Comparison of ENCODE assay signal across 8 cellular contexts in the genomic region with DNA sequence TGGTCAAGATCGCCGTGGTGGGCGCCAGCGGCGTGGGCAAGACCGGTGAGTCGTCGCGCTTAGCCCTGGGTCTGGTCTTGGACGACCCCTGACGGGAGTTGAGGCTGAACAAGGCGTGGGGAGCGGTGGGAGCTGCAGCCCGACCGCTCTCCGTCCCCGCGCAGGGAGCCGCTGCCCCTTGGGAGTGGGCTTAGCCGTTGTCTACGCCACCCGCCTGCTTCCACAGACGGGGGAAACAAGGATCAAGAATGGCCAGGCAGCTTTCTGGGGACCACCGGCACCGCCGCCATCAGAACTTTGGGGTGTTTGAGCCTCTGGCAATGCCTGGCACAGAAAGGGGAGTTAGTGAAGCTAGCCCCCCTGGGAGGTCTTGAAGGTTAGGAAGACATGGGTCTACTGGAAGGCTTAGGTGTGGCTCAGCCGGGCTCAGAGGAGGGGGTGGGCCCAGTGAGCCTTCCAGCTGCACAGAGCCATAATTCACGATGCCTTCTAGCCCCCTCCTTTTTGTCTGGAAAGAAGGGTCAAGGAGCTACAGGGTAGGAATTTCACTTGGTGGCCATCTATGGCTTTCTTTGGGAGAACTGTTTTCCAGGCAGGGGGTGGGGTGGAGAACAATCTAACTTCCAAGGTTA. TPM values are rescaled to one million over a fixed set of nuclear protein-coding genes. Genes with fewer than 3 reads are reported as not detected.
A peak's percentile ranks its signal among the peaks of the same experiment; 100 is the strongest.
DNase-seq lines count a peak whose midpoint lies in the region; ATAC-seq, FAIRE-seq and TF ChIP-seq lines count a peak whose summit lies in the region.

No MANE protein-coding gene starts in this region.

- TF ChIP-seq CTCF in heart left ventricle (IDR thresholded peaks at IDR 0.05) (no peak), brain (conservative IDR thresholded peaks at IDR 0.05) (no peak), vagina (IDR thresholded peaks at IDR 0.05) (no peak)

- H3K79me1 ChIP-seq in mesenchymal stem cell (replicated peaks; ENCODE audit: low read length, poor library complexity, severe bottlenecking) = peaks cover 2% of the 10 kb centered on the region

- no peak overlapping the region for H2BK5ac ChIP-seq in mesenchymal stem cell (ENCODE audit: low read depth, low read length, poor library complexity, severe bottlenecking)

- TF ChIP-seq POLR2A in heart left ventricle (IDR thresholded peaks at IDR 0.05) = no peak
- no peak for TF ChIP-seq POLR2A in vagina (IDR thresholded peaks at IDR 0.05)

- H3K18ac ChIP-seq in mesenchymal stem cell (ENCODE audit: low read depth in 1 of 2, low read length in 2 of 2) = peak overlapping the region in 1 of 2 experiments; percentile 28

- H2BK120ac ChIP-seq in mesenchymal stem cell (ENCODE audit: low read depth, low read length) = no peak overlapping the region

- H3K4ac ChIP-seq in mesenchymal stem cell (ENCODE audit: low read depth in 1 of 2, low read length in 2 of 2) = no peak overlapping the region

- intact Hi-C loops in heart left ventricle (cut with DNase I) = loop anchor here in 9 of 10 donors (2.0 to 10.0 kb wide), 12 partner anchors 92 to 488 kb away; no protein-coding TSS in a partner anchor
- intact Hi-C loops in Right ventricle myocardium superior (cut with DNase I) = loop anchor here (5.0 kb wide), 1 partner anchor 140 kb away; no protein-coding TSS in a partner anchor
- intact Hi-C loops in vagina (cut with DNase I) = no loop called here

- FAIRE-seq in HTR-8/SVneo (lab: Jason Lieb, UNC) = no peak

- H2BK15ac ChIP-seq in mesenchymal stem cell (ENCODE audit: low read depth, poor library complexity, severe bottlenecking) = no peak overlapping the region

- peaks cover 53% of the 10 kb centered on the region for H3K4me1 Mint-ChIP-seq in brain

- H3K27ac ChIP-seq in heart left ventricle = peak overlapping the region; percentile 17 to 90 (median 74)
- no peak overlapping the region for H3K27ac ChIP-seq in mesenchymal stem cell (ENCODE audit: low read length, poor library complexity, severe bottlenecking)
- peak overlapping the region; percentile 2 for H3K27ac ChIP-seq in vagina

- H3K27me3 ChIP-seq in heart left ventricle (peaks cover 0 to 15% (median 0%) of the 10 kb centered on the region in 9 donors), mesenchymal stem cell (ENCODE audit: control insufficient read depth in 1 of 2, insufficient read depth in 1 of 2, low read length in 2 of 2) (peaks cover 21 to 33% of the 10 kb centered on the region in 2 experiments), vagina (no peaks in the 10 kb centered on the region)

- H3K4me3 Mint-ChIP-seq in brain = peak overlapping the region; percentile 84 to 91 (median 87)

- H3K9me3 ChIP-seq in heart left ventricle (peaks cover 0 to 9% (median 3%) of the 10 kb centered on the region in 12 donors), mesenchymal stem cell (ENCODE audit: control insufficient read depth, low read length) (peaks cover 19% of the 10 kb centered on the region), vagina (peaks cover 4% of the 10 kb centered on the region)

- H3K14ac ChIP-seq in mesenchymal stem cell (ENCODE audit: low read length in 2 of 2) = peak overlapping the region in 1 of 2 experiments; percentile 68

- H3K27me3 Mint-ChIP-seq in brain = peaks cover 25% of the 10 kb centered on the region

- H3K36me3 Mint-ChIP-seq in brain = peaks cover 32% of the 10 kb centered on the region

- peak overlapping the region; percentile 0 to 95 (median 34) for H3K27ac Mint-ChIP-seq in brain

- ATAC-seq in heart left ventricle = peak in 2 of 4 donors; percentile 7 to 9
- ATAC-seq in Right ventricle myocardium superior (ENCODE audit: poor library complexity) = no peak

- H3K9ac ChIP-seq in mesenchymal stem cell (ENCODE audit: low read length) = peak overlapping the region; percentile 52

- peak overlapping the region; percentile 41 for H4K8ac ChIP-seq in mesenchymal stem cell (ENCODE audit: low read length)

- peak overlapping the region; percentile 36 for H2AFZ ChIP-seq in mesenchymal stem cell (ENCODE audit: low read depth, low read length)

- no peak overlapping the region for H2AK5ac ChIP-seq in mesenchymal stem cell (ENCODE audit: low read length, severe bottlenecking)

- peaks cover 6 to 14% (median 11%) of the 10 kb centered on the region in 5 experiments for H3K9me3 Mint-ChIP-seq in brain

- H3K4me2 ChIP-seq in mesenchymal stem cell (ENCODE audit: low read length, poor library complexity, severe bottlenecking) = peak overlapping the region; percentile 96

- DNase-seq in heart left ventricle (peak in 1 of 5 donors; percentile 14), Right ventricle myocardium superior (no peak), mesenchymal stem cell (no peak), vagina (ENCODE audit: extremely low spot score in 2 of 2) (no peak), cortex of kidney (lab: John Stamatoyannopoulos, UW) (no peak), HTR-8/SVneo (ENCODE audit: insufficient read length, low spot score) (no peak), dermis blood vessel endothelial cell (no peak)

- H2BK12ac ChIP-seq in mesenchymal stem cell (ENCODE audit: low read length in 2 of 2) = peak overlapping the region in 1 of 2 experiments; percentile 28

- H3K4me3 ChIP-seq in heart left ventricle (peak overlapping the region; percentile 64 to 91 (median 74)), mesenchymal stem cell (ENCODE audit: insufficient read depth in 1 of 2, low read depth in 1 of 2, low read length in 2 of 2) (peak overlapping the region; percentile 67 to 81), vagina (peak overlapping the region; percentile 45 to 51)

- no peak overlapping the region for H4K91ac ChIP-seq in mesenchymal stem cell (ENCODE audit: low read length)

- peak overlapping the region in 1 of 2 experiments; percentile 84 for H3K23ac ChIP-seq in mesenchymal stem cell (ENCODE audit: low read length in 2 of 2)

- peaks cover 0 to 23% (median 4%) of the 10 kb centered on the region in 9 donors for H3K36me3 ChIP-seq in heart left ventricle
- H3K36me3 ChIP-seq in mesenchymal stem cell (ENCODE audit: control insufficient read depth in 1 of 2, insufficient read depth in 2 of 2, low read depth in 1 of 2, low read length in 2 of 2) = peaks cover 2 to 19% of the 10 kb centered on the region in 2 experiments
- H3K36me3 ChIP-seq in vagina = no peaks in the 10 kb centered on the region

- WGBS in heart left ventricle, 4 donors = 4 to 9% (median 7%) methylated on average over 15 to 28 of the region's 28 CpGs
- WGBS in mesenchymal stem cell = 3% methylated on average over 28 of the region's 28 CpGs

- H3K4me1 ChIP-seq in heart left ventricle (peaks cover 0 to 54% (median 28%) of the 10 kb centered on the region in 12 donors), mesenchymal stem cell (ENCODE audit: control insufficient read depth, insufficient read depth, low read depth, low read length) (peaks cover 13% of the 10 kb centered on the region), vagina (peaks cover 35% of the 10 kb centered on the region)

RNA-seq across cellular contexts. Expression of a gene that starts 0.6 kb away (rescaled TPM):
- total RNA-seq in heart left ventricle = 10 to 100 TPM in 2 of 9 donors, 1 to 10 TPM in 7; 2.7 to 16.1 (median 5.5) TPM
- 1 to 10 TPM; 4.4 to 8.0 TPM for polyA plus RNA-seq in heart left ventricle
- total RNA-seq in Right ventricle myocardium superior = 5.4 TPM
- 9.4 TPM for polyA plus RNA-seq in brain (ENCODE audit: insufficient read depth, low read depth, low replicate concordance)
- polyA plus RNA-seq in mesenchymal stem cell (2013, experiment 1 of 2) = 0.15 TPM
- polyA plus RNA-seq in mesenchymal stem cell (2013, experiment 2 of 2) = 0.36 TPM
- 9.3 TPM for total RNA-seq in vagina
- not detected in 2 replicates for total RNA-seq in dermis blood vessel endothelial cell
